In the genomic region with DNA sequence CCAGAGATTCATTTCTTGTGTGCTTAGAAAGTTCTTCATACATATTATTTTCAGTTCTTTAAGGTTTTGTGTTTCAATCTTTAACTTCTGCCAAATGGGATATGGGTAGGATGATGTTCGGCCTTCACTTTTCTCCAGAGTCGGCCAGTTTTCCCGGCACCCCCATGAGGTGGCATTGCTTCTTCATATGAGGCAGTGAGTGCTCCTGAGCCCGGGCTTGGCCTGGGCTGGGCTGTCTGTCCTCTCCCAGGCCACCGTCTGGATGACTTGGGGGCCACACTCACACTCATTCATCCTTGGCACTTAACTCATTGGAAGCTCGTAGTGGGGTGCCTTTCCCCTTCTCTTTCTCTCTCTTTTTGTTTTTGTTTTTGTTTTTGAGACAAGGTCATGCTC, we compare ENCODE assay signal across 20 cellular contexts.
"Had no signal": no experiment of that assay in that cellular context is flagged by ENCODE, and none has a peak within 500 bp of the region (broad histone marks: within the 10 kb centered on the region; RNA-seq: fewer than 3 reads in every experiment).

No MANE protein-coding gene starts in this region.

- H3K4me1 ChIP-seq: esophagus squamous epithelium had no signal

- H3K9me3 Mint-ChIP-seq: central memory CD8-positive, alpha-beta T cell; immature natural killer cell; type B pancreatic cell had no signal

- H3K4me1 Mint-ChIP-seq: activated CD8-positive, alpha-beta memory T cell treated with anti-CD3 and anti-CD28 coated beads, Interleukin-2, amount 10 ng/mL, durations not matched to agents 7 days and 5 days; central memory CD8-positive, alpha-beta T cell had no signal

- H3K36me3 ChIP-seq: neutrophil had no signal

- H3K27me3 Mint-ChIP-seq: activated CD8-positive, alpha-beta memory T cell treated with anti-CD3 and anti-CD28 coated beads, Interleukin-2, amount 10 ng/mL, durations not matched to agents 7 days and 5 days; central memory CD8-positive, alpha-beta T cell; type B pancreatic cell had no signal

- FAIRE-seq: endothelial cell of umbilical vein, small intestine had no signal

- ATAC-seq: activated CD8-positive, alpha-beta memory T cell treated with anti-CD3 and anti-CD28 coated beads, Interleukin-2, amount 10 ng/mL, durations not matched to agents 7 days and 5 days had no signal

- H3K9me3 ChIP-seq: esophagus squamous epithelium, neutrophil had no signal

- H3K4me3 Mint-ChIP-seq: activated CD8-positive, alpha-beta memory T cell treated with anti-CD3 and anti-CD28 coated beads, Interleukin-2, amount 10 ng/mL, durations not matched to agents 7 days and 5 days; central memory CD8-positive, alpha-beta T cell; immature natural killer cell; type B pancreatic cell had no signal

- DNase-seq: activated CD4-positive, CD25-positive, alpha-beta regulatory T cell treated with anti-CD3 and anti-CD28 coated beads, Interleukin-2, amount 50 U/mL, for 72 hours; activated CD8-positive, alpha-beta memory T cell treated with anti-CD3 and anti-CD28 coated beads, Interleukin-2, amount 10 ng/mL, durations not matched to agents 7 days and 5 days; activated naive CD4-positive, alpha-beta T cell treated with anti-CD3 and anti-CD28 coated beads, Interleukin-2, amount 50 U/mL, for 16 hours; activated T-cell treated with anti-CD3 and anti-CD28 coated beads, Interleukin-2, amount 50 U/mL, for 1 hour; effector CD4-positive, alpha-beta T cell; esophagus squamous epithelium; immature natural killer cell; midbrain; retina; stimulated activated CD4-positive, alpha-beta T cell treated with anti-CD3 and anti-CD28 coated beads, Interleukin-4, amount 100 ng/mL, for 4 hours; stimulated activated CD8-positive, alpha-beta memory T cell treated with anti-CD3 and anti-CD28 coated beads, Interleukin-4, amount 100 ng/mL, for 48 hours; stimulated activated naive CD4-positive, alpha-beta T cell treated with Interleukin-2 at 50 U/mL for 16 hours; T1000 had no signal

- H3K27ac Mint-ChIP-seq: activated CD8-positive, alpha-beta memory T cell treated with anti-CD3 and anti-CD28 coated beads, Interleukin-2, amount 10 ng/mL, durations not matched to agents 7 days and 5 days; type B pancreatic cell had no signal

- H3K4me3 ChIP-seq: coronary artery, esophagus squamous epithelium, lung had no signal

- H3K27me3 ChIP-seq: esophagus squamous epithelium, neutrophil had no signal

- H3K27ac ChIP-seq: neutrophil had no signal
